In the genomic region with DNA sequence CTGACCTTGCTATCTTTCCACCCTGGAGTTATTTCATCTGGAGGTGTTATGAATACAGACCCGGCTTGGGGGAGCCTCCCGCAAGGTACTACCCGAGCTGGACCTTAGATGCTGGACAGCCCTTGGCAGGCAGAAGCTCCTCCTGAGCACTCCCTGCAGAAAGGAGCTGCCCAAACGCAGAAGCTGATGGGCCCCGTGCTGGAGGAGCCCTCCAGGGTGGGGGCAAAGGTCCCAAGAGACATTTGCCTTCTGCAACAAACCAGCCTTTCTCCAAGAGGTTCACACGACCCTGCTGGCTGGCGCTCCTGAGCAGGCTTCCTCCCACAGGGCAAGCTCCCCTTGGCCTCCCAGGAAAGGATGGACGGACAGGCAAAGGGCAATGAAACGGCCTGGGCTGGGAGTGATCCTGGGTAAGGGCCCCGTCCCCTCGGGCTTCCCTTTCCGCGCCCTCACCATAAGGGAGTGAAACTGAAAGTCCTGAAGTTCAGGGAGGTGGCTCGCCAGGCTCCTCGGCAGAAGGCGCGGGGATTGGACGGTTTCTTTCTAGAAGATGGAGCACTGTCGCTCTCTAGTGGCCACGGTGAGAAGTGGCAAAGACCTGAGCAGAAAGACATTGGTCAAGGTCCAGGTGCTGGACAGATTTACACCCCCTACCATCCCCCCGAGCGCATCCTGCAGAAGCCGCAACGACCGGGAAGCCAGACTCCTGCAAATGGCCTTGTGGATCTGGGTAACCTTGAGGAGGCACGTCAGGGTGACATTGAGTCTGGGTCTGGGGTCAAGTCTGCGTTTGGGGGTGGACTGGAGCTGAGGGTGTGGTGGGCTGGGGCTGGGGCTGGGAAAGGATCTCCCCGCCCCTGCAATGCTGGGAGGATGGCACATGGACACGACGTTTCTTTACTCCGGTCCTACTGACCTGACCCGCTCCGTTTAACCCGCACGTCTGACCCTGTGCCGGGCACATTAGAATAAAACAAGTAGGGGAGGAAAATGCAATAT, we compare ENCODE assay signal across 8 cellular contexts. TPM values are rescaled to one million over a fixed set of nuclear protein-coding genes. Genes with fewer than 3 reads are reported as not detected.
DNase-seq lines count a peak whose midpoint lies in the region; ATAC-seq and TF ChIP-seq lines count a peak whose summit lies in the region.

No MANE protein-coding gene starts in this region.

- ATAC-seq in HG03520 (IDR thresholded peaks at IDR 0.05; ENCODE audit: unreplicated experiment) (peak; percentile 64), lung (ENCODE audit: insufficient read depth, low FRiP score) (peak; percentile 85)

- CTCF ChIA-PET in activated CD4-positive, alpha-beta memory T cell treated with anti-CD3 and anti-CD28 coated beads, Interleukin-2, amount 10 ng/mL, durations not matched to agents 7 days and 5 days (lab: Charles Lee), result interaction anchor here (0.7 to 2.8 kb wide), 29 partner anchors 8 to 287 kb away, joined by 3 to 19 read pairs (median 3); no protein-coding TSS in a partner anchor

- no peaks in the 10 kb centered on the region for H3K36me3 Mint-ChIP-seq in activated CD4-positive, alpha-beta memory T cell treated with anti-CD3 and anti-CD28 coated beads, Interleukin-2, amount 10 ng/mL, durations not matched to agents 7 days and 5 days (ENCODE audit: low read depth)

- H3K4me1 ChIP-seq in BE2C, result no peaks in the 10 kb centered on the region; the same call in 1 of the 2 replicates
- peaks cover 19% of the 10 kb centered on the region for H3K4me1 ChIP-seq in ectodermal cell (ENCODE audit: control insufficient read depth, insufficient read depth, low read length)
- H3K4me1 ChIP-seq in lung (ENCODE audit: control insufficient read depth in 2 of 2, insufficient read depth in 2 of 2, low read length in 2 of 2), result peaks cover 0 to 8% of the 10 kb centered on the region in 2 donors

- H3K4me1 Mint-ChIP-seq in activated CD4-positive, alpha-beta memory T cell treated with anti-CD3 and anti-CD28 coated beads, Interleukin-2, amount 10 ng/mL, durations not matched to agents 7 days and 5 days, result peaks cover 25% of the 10 kb centered on the region

- H3K4me3 ChIP-seq in BE2C (ENCODE audit: low read depth, low read length), result peak overlapping the region; percentile 61
- peak overlapping the region; percentile 16 for H3K4me3 ChIP-seq in ectodermal cell (ENCODE audit: insufficient read depth, low read depth, low read length)
- H3K4me3 ChIP-seq in lung, result peak overlapping the region; percentile 35

- peaks cover 20% of the 10 kb centered on the region for H3K27me3 Mint-ChIP-seq in activated CD4-positive, alpha-beta memory T cell treated with anti-CD3 and anti-CD28 coated beads, Interleukin-2, amount 10 ng/mL, durations not matched to agents 7 days and 5 days

- TF ChIP-seq POLR2A in GM19193 (IDR thresholded peaks at IDR 0.05; ENCODE audit: extremely low read depth, insufficient read depth, insufficient read length), result peak; percentile 36

- 0 out of 2 replicates have a peak, but pooled peaks cover 5% of the 10 kb centered on the region for H3K27me3 ChIP-seq in BE2C
- peaks cover 24% of the 10 kb centered on the region for H3K27me3 ChIP-seq in ectodermal cell (ENCODE audit: control insufficient read depth, insufficient read depth, low read length, poor library complexity, severe bottlenecking)
- H3K27me3 ChIP-seq in lung (ENCODE audit: control insufficient read depth, insufficient read depth), result no peaks in the 10 kb centered on the region

- DNase-seq in BE2C (peak; percentile 88), NCI-H82 (lab: John Stamatoyannopoulos, UW) (peak; percentile 85), lung (ENCODE audit: low spot score) (peak; percentile 91)
- peak; percentile 89 for DNase-seq in activated CD4-positive, alpha-beta memory T cell treated with anti-CD3 and anti-CD28 coated beads, Interleukin-2, amount 10 ng/mL, durations not matched to agents 7 days and 5 days
- peak; percentile 60 to 80 (median 77) for DNase-seq in stimulated activated CD4-positive, alpha-beta T cell treated with anti-CD3 and anti-CD28 coated beads, TNF-alpha, amount 100 ng/mL, for 24 hours (ENCODE audit: low read depth in 3 of 3)

- H3K36me3 ChIP-seq in BE2C, result no peaks in the 10 kb centered on the region
- no peaks in the 10 kb centered on the region for H3K36me3 ChIP-seq in ectodermal cell (ENCODE audit: control insufficient read depth, insufficient read depth, low read length)
- no peaks in the 10 kb centered on the region for H3K36me3 ChIP-seq in lung (ENCODE audit: control insufficient read depth in 2 of 2, insufficient read depth in 2 of 2, low read length in 2 of 2)

- no peaks in the 10 kb centered on the region for H3K9me3 ChIP-seq in BE2C
- H3K9me3 ChIP-seq in ectodermal cell (ENCODE audit: control insufficient read depth, low read length), result no peaks in the 10 kb centered on the region
- H3K9me3 ChIP-seq in lung (ENCODE audit: control insufficient read depth in 2 of 2, insufficient read depth in 1 of 2, low read length in 1 of 2), result no peaks in the 10 kb centered on the region

- TF ChIP-seq CTCF in BE2C (IDR thresholded peaks at IDR 0.05; ENCODE audit: low read depth, low read length) (peak; percentile 90), lung (IDR thresholded peaks at IDR 0.05; ENCODE audit: control extremely low read depth, extremely low read depth) (peak; percentile 92)

- H3K4me3 Mint-ChIP-seq in activated CD4-positive, alpha-beta memory T cell treated with anti-CD3 and anti-CD28 coated beads, Interleukin-2, amount 10 ng/mL, durations not matched to agents 7 days and 5 days, result peak overlapping the region; percentile 89

- no peaks in the 10 kb centered on the region for H3K9me3 Mint-ChIP-seq in activated CD4-positive, alpha-beta memory T cell treated with anti-CD3 and anti-CD28 coated beads, Interleukin-2, amount 10 ng/mL, durations not matched to agents 7 days and 5 days

- peak overlapping the region; percentile 86 for H3K27ac Mint-ChIP-seq in activated CD4-positive, alpha-beta memory T cell treated with anti-CD3 and anti-CD28 coated beads, Interleukin-2, amount 10 ng/mL, durations not matched to agents 7 days and 5 days

- 29 to 33% methylated on average over 36 of the region's 36 CpGs for WGBS in ectodermal cell, 2 experiments
- WGBS in lung, 2 donors, result 19 to 21% methylated on average over 36 of the region's 36 CpGs

- POLR2A ChIA-PET in activated CD4-positive, alpha-beta memory T cell treated with anti-CD3 and anti-CD28 coated beads, Interleukin-2, amount 10 ng/mL, durations not matched to agents 7 days and 5 days (lab: Charles Lee), result interaction anchor here (0.8 to 1.5 kb wide), 5 partner anchors 9 to 286 kb away, joined by 3 to 7 read pairs (median 4); a partner anchor contains a TSS

- H3K27ac ChIP-seq in ectodermal cell (ENCODE audit: insufficient read depth, low read depth, low read length, poor library complexity, severe bottlenecking) (no peak overlapping the region), lung (ENCODE audit: low read depth in 1 of 2, low read length in 1 of 2) (peak overlapping the region; percentile 63 to 83)

RNA-seq across cellular contexts. Expression of a gene that starts 56.4 kb away (rescaled TPM):
- 2.4 TPM for polyA plus RNA-seq in BE2C (2012; ENCODE audit: insufficient read depth, insufficient read length, low read depth)
- 1 to 10 TPM; 3.0 to 3.3 TPM for total RNA-seq in activated CD4-positive, alpha-beta memory T cell treated with anti-CD3 and anti-CD28 coated beads, Interleukin-2, amount 10 ng/mL, durations not matched to agents 7 days and 5 days
- 9.1 TPM for polyA plus RNA-seq in ectodermal cell (2013, experiment 1 of 4)
- polyA plus RNA-seq in ectodermal cell (2013, experiment 2 of 4), result 12.3 TPM
- polyA plus RNA-seq in ectodermal cell (2013, experiment 3 of 4), result 9.7 TPM
- polyA plus RNA-seq in ectodermal cell (2013, experiment 4 of 4), result 11.2 TPM
- total RNA-seq in lung, result 10 to 100 TPM; 17.5 to 26.4 TPM
- polyA plus RNA-seq in lung, result 1 to 10 TPM; 5.1 to 6.0 TPM

Comparison
In these comparisons a context has a peak if more than half of its experiments do, and no peak if none do; other contexts are left out.
1. RNA of a gene that starts 56.4 kb away (total RNA-seq): 17.5 to 26.4 TPM in lung; 3.0 to 3.3 TPM in activated CD4-positive, alpha-beta memory T cell treated with anti-CD3 and anti-CD28 coated beads, Interleukin-2, amount 10 ng/mL, durations not matched to agents 7 days and 5 days; every median in the first group is over 4 times any median in the second.
2. Peak in every context shown above with its lines, with median percentiles within 50 percentile points of each other: DNase-seq and H3K4me3 ChIP-seq.